11 cellular contexts compared by ENCODE assay signal in genomic region chr2:10452334-10452733, GRCh38. TPM values are rescaled to one million over a fixed set of nuclear protein-coding genes. Genes with fewer than 3 reads are reported as not detected.
DNase-seq lines count a peak whose midpoint lies in the region; ATAC-seq, FAIRE-seq and TF ChIP-seq lines count a peak whose summit lies in the region.
"Had no signal": no experiment of that assay in that cellular context is flagged by ENCODE, and none has a peak within 500 bp of the region (broad histone marks: within the 10 kb centered on the region; RNA-seq: fewer than 3 reads in every experiment).

No MANE protein-coding gene starts in this region.

- no peaks in the 10 kb centered on the region for H3K9me3 Mint-ChIP-seq in activated CD4-positive, alpha-beta memory T cell treated with anti-CD3 and anti-CD28 coated beads for 36 hours
- H3K9me3 Mint-ChIP-seq: H9 had no signal

- no peaks in the 10 kb centered on the region for H3K27me3 Mint-ChIP-seq in activated CD4-positive, alpha-beta memory T cell treated with anti-CD3 and anti-CD28 coated beads for 36 hours

- no peaks in the 10 kb centered on the region for H3K9me3 ChIP-seq in smooth muscle cell (replicated peaks; ENCODE audit: low read depth)

- no peaks in the 10 kb centered on the region for H3K79me2 ChIP-seq in smooth muscle cell (ENCODE audit: low read depth)

- no peak for FAIRE-seq in HTR-8/SVneo (lab: Jason Lieb, UNC)

- H3K36me3 Mint-ChIP-seq in activated CD4-positive, alpha-beta memory T cell treated with anti-CD3 and anti-CD28 coated beads for 36 hours, result peaks cover 2% of the 10 kb centered on the region

- H3F3A ChIP-seq in smooth muscle cell (ENCODE audit: low read depth), result no peaks in the 10 kb centered on the region

- no peak overlapping the region for H3K4me2 ChIP-seq in smooth muscle cell

- CTCF ChIA-PET in activated CD4-positive, alpha-beta memory T cell treated with anti-CD3 and anti-CD28 coated beads for 36 hours (lab: Charles Lee), result no interaction called here

- no peak overlapping the region for H3K27ac ChIP-seq in smooth muscle cell (ENCODE audit: low read depth)

- H3K27ac Mint-ChIP-seq in activated CD4-positive, alpha-beta memory T cell treated with anti-CD3 and anti-CD28 coated beads for 36 hours, result no peak overlapping the region
- H3K27ac Mint-ChIP-seq: H9 had no signal

- POLR2A ChIA-PET in activated CD4-positive, alpha-beta memory T cell treated with anti-CD3 and anti-CD28 coated beads for 36 hours (lab: Charles Lee), result no interaction called here

- H3K9ac ChIP-seq in smooth muscle cell (ENCODE audit: low read depth), result no peak overlapping the region

- H3K4me3 Mint-ChIP-seq in activated CD4-positive, alpha-beta memory T cell treated with anti-CD3 and anti-CD28 coated beads for 36 hours, result no peak overlapping the region
- H3K4me3 Mint-ChIP-seq: H9 had no signal

- H4K20me1 ChIP-seq in smooth muscle cell (ENCODE audit: low read depth), result peaks cover 2% of the 10 kb centered on the region

- WGBS in smooth muscle cell (ENCODE audit: low lambda C conversion rate), result 90% methylated on average over 3 of the region's 3 CpGs

- ATAC-seq in left colon, result peak; percentile 53
- no peak for ATAC-seq in HG03097 (IDR thresholded peaks at IDR 0.05; ENCODE audit: low FRiP score, unreplicated experiment)
- no peak for ATAC-seq in GM21717 (IDR thresholded peaks at IDR 0.05; ENCODE audit: unreplicated experiment)

- H3K4me1 ChIP-seq in smooth muscle cell (ENCODE audit: low read depth), result peaks cover 20% of the 10 kb centered on the region

- no peak overlapping the region for H3K4me3 ChIP-seq in smooth muscle cell

- no peaks in the 10 kb centered on the region for H3K27me3 ChIP-seq in smooth muscle cell (ENCODE audit: low read depth)

- TF ChIP-seq CTCF in AG09319 (IDR thresholded peaks at IDR 0.05; ENCODE audit: low read depth, low read length) (no peak), smooth muscle cell (IDR thresholded peaks at IDR 0.05; ENCODE audit: borderline replicate concordance, insufficient read depth, poor library complexity, severe bottlenecking) (no peak)

- H3K36me3 ChIP-seq in smooth muscle cell (ENCODE audit: low read depth), result no peaks in the 10 kb centered on the region

- peaks cover 16% of the 10 kb centered on the region for H3K4me1 Mint-ChIP-seq in activated CD4-positive, alpha-beta memory T cell treated with anti-CD3 and anti-CD28 coated beads for 36 hours (ENCODE audit: low read depth)

- no peak overlapping the region for H2AFZ ChIP-seq in smooth muscle cell (ENCODE audit: low read depth)

- intact Hi-C loops in left colon (cut with DNase I, micrococcal nuclease), result no loop called here
- intact Hi-C loops in activated CD4-positive, alpha-beta memory T cell treated with anti-CD3 and anti-CD28 coated beads for 36 hours (cut with micrococcal nuclease), result no loop called here

- DNase-seq in AG09319 (ENCODE audit: extremely low read depth, low read depth) (peak; percentile 44), HTR-8/SVneo (ENCODE audit: insufficient read length, low spot score) (peak; percentile 88), T1000 (lab: John Stamatoyannopoulos, UW) (peak; percentile 92), left colon (peak; percentile 83 to 86), smooth muscle cell (lab: John Stamatoyannopoulos, UW; ENCODE audit: unreplicated experiment) (no peak)
- no peak for DNase-seq in activated CD4-positive, alpha-beta memory T cell treated with anti-CD3 and anti-CD28 coated beads for 36 hours
- DNase-seq: H9, hippocampal formation, NCI-H526 had no signal

RNA-seq across cellular contexts. Expression of gene ODC1, which starts 4.2 kb away (rescaled TPM):
- 10 to 100 TPM; 41.5 to 44.6 TPM for total RNA-seq in left colon
- total RNA-seq in activated CD4-positive, alpha-beta memory T cell treated with anti-CD3 and anti-CD28 coated beads for 36 hours, result 100 to 1,000 TPM; 138 to 142 TPM
- total RNA-seq in smooth muscle cell, result 27.6 and 34.7 TPM in 2 replicates
- 22.4 and 32.9 TPM in 2 replicates for polyA plus RNA-seq in smooth muscle cell

Comparison
In these comparisons a context has a peak if more than half of its experiments do, and no peak if none do; other contexts are left out.
1. DNase-seq: peak in AG09319 (single experiment), HTR-8/SVneo (single experiment), T1000 (single experiment) and left colon (2 of 2); none in activated CD4-positive, alpha-beta memory T cell treated with anti-CD3 and anti-CD28 coated beads for 36 hours (single experiment) and smooth muscle cell (single experiment).